ENCODE assay signal across 8 cellular contexts in genomic region chr9:96654450-96655197, GRCh38. TPM values are rescaled to one million over a fixed set of nuclear protein-coding genes. Genes with fewer than 3 reads are reported as not detected.
DNase-seq lines count a peak whose midpoint lies in the region; ATAC-seq and TF ChIP-seq lines count a peak whose summit lies in the region.

No MANE protein-coding gene starts in this region.

- no peak overlapping the region for H3K27ac Mint-ChIP-seq in neural progenitor cell
- peak overlapping the region; percentile 88 to 97 for H3K27ac Mint-ChIP-seq in stimulated activated naive CD8-positive, alpha-beta T cell treated with anti-CD3 and anti-CD28 coated beads, Interleukin-15, amount 100 ng/mL, for 72 hours

- H3K4me2 ChIP-seq in neural progenitor cell = peak overlapping the region; percentile 83

- H3F3A ChIP-seq in neural progenitor cell (ENCODE audit: low read depth) = peaks cover 19% of the 10 kb centered on the region

- no peaks in the 10 kb centered on the region for H3K9me3 ChIP-seq in neural progenitor cell (ENCODE audit: low read depth)

- H3K9ac ChIP-seq in neural progenitor cell = peak overlapping the region; percentile 28

- H3K4me1 Mint-ChIP-seq in neural progenitor cell = peaks cover 11% of the 10 kb centered on the region
- H3K4me1 Mint-ChIP-seq in stimulated activated naive CD8-positive, alpha-beta T cell treated with anti-CD3 and anti-CD28 coated beads, Interleukin-15, amount 100 ng/mL, for 72 hours = peaks cover 20% of the 10 kb centered on the region

- peaks cover 26% of the 10 kb centered on the region for H3K27me3 ChIP-seq in neural progenitor cell

- H3K36me3 ChIP-seq in neural progenitor cell = no peaks in the 10 kb centered on the region

- H3K27ac ChIP-seq in neural progenitor cell = no peak overlapping the region

- peak overlapping the region; percentile 87 for H3K4me3 Mint-ChIP-seq in neural progenitor cell
- peak overlapping the region; percentile 87 to 90 for H3K4me3 Mint-ChIP-seq in stimulated activated naive CD8-positive, alpha-beta T cell treated with anti-CD3 and anti-CD28 coated beads, Interleukin-15, amount 100 ng/mL, for 72 hours

- no peaks in the 10 kb centered on the region for H3K79me2 ChIP-seq in neural progenitor cell (ENCODE audit: low read depth)

- peak; percentile 84 for DNase-seq in COLO668 (lab: John Stamatoyannopoulos, UW; ENCODE audit: unreplicated experiment)
- peak; percentile 80 for DNase-seq in Jurkat, Clone E6-1 (ENCODE audit: low read depth, low spot score)
- peak; percentile 26 for DNase-seq in SHP77 treated with DMSO at 0.1 percent for 48 hours (lab: John Stamatoyannopoulos, UW)
- peak; percentile 16 to 52 (median 35) for DNase-seq in activated naive CD4-positive, alpha-beta T cell (lab: John Stamatoyannopoulos, UW)
- DNase-seq in foreskin melanocyte = peak; percentile 75
- peak; percentile 84 for DNase-seq in neural progenitor cell (ENCODE audit: low spot score)
- DNase-seq in stimulated activated naive CD8-positive, alpha-beta T cell treated with anti-CD3 and anti-CD28 coated beads, Interleukin-15, amount 100 ng/mL, for 72 hours = peak; percentile 62 to 68

- peak; percentile 63 for ATAC-seq in GM21447 (IDR thresholded peaks at IDR 0.05; ENCODE audit: unreplicated experiment)
- peak; percentile 83 for ATAC-seq in stimulated activated naive CD8-positive, alpha-beta T cell treated with anti-CD3 and anti-CD28 coated beads, Interleukin-15, amount 100 ng/mL, for 72 hours

- H3K36me3 Mint-ChIP-seq in neural progenitor cell = peaks cover 3% of the 10 kb centered on the region

- H2AFZ ChIP-seq in neural progenitor cell (replicated peaks) = peak overlapping the region; percentile 91

- peak overlapping the region; percentile 62 for H3K4me3 ChIP-seq in Jurkat, Clone E6-1 (ENCODE audit: low read length)
- peak overlapping the region; percentile 76 for H3K4me3 ChIP-seq in neural progenitor cell

- H3K4me1 ChIP-seq in neural progenitor cell = no peaks in the 10 kb centered on the region

- peak; percentile 40 for TF ChIP-seq CTCF in neural progenitor cell (IDR thresholded peaks at IDR 0.05)

- no peaks in the 10 kb centered on the region for H3K9me3 Mint-ChIP-seq in neural progenitor cell
- no peaks in the 10 kb centered on the region for H3K9me3 Mint-ChIP-seq in stimulated activated naive CD8-positive, alpha-beta T cell treated with anti-CD3 and anti-CD28 coated beads, Interleukin-15, amount 100 ng/mL, for 72 hours

- H3K27me3 Mint-ChIP-seq in neural progenitor cell (ENCODE audit: insufficient read depth, low read depth) = peaks cover 1% of the 10 kb centered on the region
- no peaks in the 10 kb centered on the region for H3K27me3 Mint-ChIP-seq in stimulated activated naive CD8-positive, alpha-beta T cell treated with anti-CD3 and anti-CD28 coated beads, Interleukin-15, amount 100 ng/mL, for 72 hours

- no peaks in the 10 kb centered on the region for H4K20me1 ChIP-seq in neural progenitor cell (ENCODE audit: low read depth)

RNA-seq across cellular contexts. Expression of gene PRXL2C, which starts 0.5 kb away (rescaled TPM):
- 6.2 TPM for polyA plus RNA-seq in Jurkat, Clone E6-1 (2012; ENCODE audit: insufficient read depth, insufficient read length)
- total RNA-seq in neural progenitor cell (ENCODE audit: low replicate concordance) = 4.2 and 5.1 TPM in 2 replicates

RNA-seq across cellular contexts. Expression of gene CDC14B, which starts 35.0 kb away (rescaled TPM):
- polyA plus RNA-seq in Jurkat, Clone E6-1 (2012; ENCODE audit: insufficient read depth, insufficient read length) = not detected
- total RNA-seq in neural progenitor cell (ENCODE audit: low replicate concordance) = 24.7 and 38.1 TPM in 2 replicates

Comparison
In these comparisons a context has a peak if more than half of its experiments do, and no peak if none do; other contexts are left out.
1. DNase-seq: peak in every context shown above with its lines; median percentile 84 in COLO668; 84 in neural progenitor cell; 80 in Jurkat, Clone E6-1; 75 in foreskin melanocyte; 65 in stimulated activated naive CD8-positive, alpha-beta T cell treated with anti-CD3 and anti-CD28 coated beads, Interleukin-15, amount 100 ng/mL, for 72 hours; 35 in activated naive CD4-positive, alpha-beta T cell; 26 in SHP77 treated with DMSO at 0.1 percent for 48 hours.